In genomic region chr17:1716912-1717695, GRCh38 we compare ENCODE assay signal across 1 cellular context.
A peak's percentile ranks its signal among the peaks of the same experiment; 100 is the strongest.
TF ChIP-seq lines count a peak whose summit lies in the region.

No MANE protein-coding gene starts in this region.

TF ChIP-seq in SK-N-SH, 30 proteins besides CTCF, POLR2A, EP300 and RAD21 (continued from another document):
- TF ChIP-seq JUND (IDR thresholded peaks at IDR 0.05), result peak; percentile 26; the same call in 1 of the 2 replicates
- TF ChIP-seq RXRA (IDR thresholded peaks at IDR 0.05; ENCODE audit: borderline replicate concordance, low read depth), result peak; percentile 84; the same call in 1 of the 2 replicates
- peak; percentile 62; the same call in 1 of the 2 replicates for TF ChIP-seq MXI1 (IDR thresholded peaks at IDR 0.05; ENCODE audit: low read depth, low read length)
- TF ChIP-seq NFIC (IDR thresholded peaks at IDR 0.05; ENCODE audit: borderline replicate concordance), result peak; percentile 43
